In the genomic region with DNA sequence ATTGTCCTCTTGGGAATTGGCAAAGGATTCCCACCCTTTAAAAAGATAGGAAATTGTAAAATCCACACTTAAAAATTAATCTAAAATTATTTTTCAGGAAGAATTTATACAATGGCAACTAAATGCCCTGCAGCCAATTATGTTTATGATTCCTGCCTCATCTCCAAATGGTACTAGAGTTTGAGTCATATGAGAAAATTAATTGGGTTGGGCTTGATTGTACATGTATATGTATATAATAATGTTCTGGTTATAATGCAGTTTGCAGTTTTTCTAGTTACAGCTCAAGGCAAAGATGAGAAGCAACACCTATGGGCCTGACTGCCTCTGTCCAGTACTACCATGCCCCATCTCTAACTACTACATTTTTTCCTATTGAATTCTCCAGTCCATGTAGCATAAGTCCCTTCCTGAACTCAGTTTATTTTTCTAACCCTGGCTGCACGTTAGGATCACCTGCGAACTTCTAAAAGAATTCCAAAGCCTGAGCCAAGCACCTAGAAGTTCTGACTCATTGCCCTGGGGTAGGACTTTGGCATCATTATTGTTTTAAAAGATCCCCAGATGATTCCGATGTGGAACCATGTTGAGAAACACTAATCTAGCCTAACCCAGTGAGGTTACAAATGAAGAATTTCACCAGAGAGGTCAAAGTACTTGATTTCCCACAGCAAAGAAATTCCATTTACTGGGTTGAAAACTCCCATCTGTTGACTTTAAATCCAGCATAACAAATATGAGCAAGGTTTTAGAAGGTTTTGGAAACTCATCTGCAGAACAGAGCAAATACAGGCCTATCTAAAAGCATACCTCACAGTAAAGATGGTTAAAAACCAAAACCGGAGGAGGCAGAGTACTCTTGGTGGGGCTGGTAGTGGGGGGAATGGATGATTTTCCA, we compare ENCODE assay signal across 9 cellular contexts. TPM values are rescaled to one million over a fixed set of nuclear protein-coding genes. Genes with fewer than 3 reads are reported as not detected.
DNase-seq lines count a peak whose midpoint lies in the region; ATAC-seq and TF ChIP-seq lines count a peak whose summit lies in the region.
"Had no signal": no experiment of that assay in that cellular context is flagged by ENCODE, and none has a peak within 500 bp of the region (broad histone marks: within the 10 kb centered on the region; RNA-seq: fewer than 3 reads in every experiment).

No MANE protein-coding gene starts in this region.

- TF ChIP-seq POLR2A in thyroid gland (IDR thresholded peaks at IDR 0.05): no peak

- H3K27me3 Mint-ChIP-seq in activated CD4-positive, alpha-beta T cell treated with anti-CD3 and anti-CD28 coated beads, Interleukin-2, amount 10 ng/mL, durations not matched to agents 7 days and 5 days: no peaks in the 10 kb centered on the region

- H3K4me3 ChIP-seq in thyroid gland (replicated peaks in 1 of 3): no peak overlapping the region

- peaks cover 94% of the 10 kb centered on the region for H3K4me1 Mint-ChIP-seq in activated CD4-positive, alpha-beta T cell treated with anti-CD3 and anti-CD28 coated beads, Interleukin-2, amount 10 ng/mL, durations not matched to agents 7 days and 5 days

- peak; percentile 86 for ATAC-seq in left lobe of liver
- no peak for ATAC-seq in HG03039 (IDR thresholded peaks at IDR 0.05; ENCODE audit: unreplicated experiment)

- H3K36me3 Mint-ChIP-seq in activated CD4-positive, alpha-beta T cell treated with anti-CD3 and anti-CD28 coated beads, Interleukin-2, amount 10 ng/mL, durations not matched to agents 7 days and 5 days (ENCODE audit: low read depth): peaks cover 75% of the 10 kb centered on the region

- peak overlapping the region; percentile 78 for H3K27ac Mint-ChIP-seq in activated CD4-positive, alpha-beta T cell treated with anti-CD3 and anti-CD28 coated beads, Interleukin-2, amount 10 ng/mL, durations not matched to agents 7 days and 5 days

- TF ChIP-seq CTCF in thyroid gland (IDR thresholded peaks at IDR 0.05): no peak

- H3K9me3 ChIP-seq in thyroid gland: no peaks in the 10 kb centered on the region

- 72 to 76% methylated on average over 4 of the region's 4 CpGs for WGBS in thyroid gland, 2 donors

- H3K4me1 ChIP-seq in thyroid gland: peaks cover 10 to 28% of the 10 kb centered on the region in 2 donors

- POLR2A ChIA-PET in activated CD4-positive, alpha-beta T cell treated with anti-CD3 and anti-CD28 coated beads, Interleukin-2, amount 10 ng/mL, durations not matched to agents 7 days and 5 days (lab: Charles Lee): no interaction called here

- intact Hi-C loops in thyroid gland (cut with DNase I): no loop called here

- H3K4me3 Mint-ChIP-seq in activated CD4-positive, alpha-beta T cell treated with anti-CD3 and anti-CD28 coated beads, Interleukin-2, amount 10 ng/mL, durations not matched to agents 7 days and 5 days: no peak overlapping the region

- no peak for DNase-seq in activated CD4-positive, alpha-beta T cell treated with anti-CD3 and anti-CD28 coated beads, Interleukin-2, amount 10 ng/mL, durations not matched to agents 7 days and 5 days
- DNase-seq in activated CD4-positive, alpha-beta T cell treated with anti-CD3 and anti-CD28 coated beads for 48 hours: no peak
- DNase-seq in brain pericyte (ENCODE audit: low read depth, low spot score): peak; percentile 61
- peak; percentile 73 for DNase-seq in left lobe of liver (ENCODE audit: low spot score)
- no peak for DNase-seq in thyroid gland
- DNase-seq in mucosa of gallbladder (ENCODE audit: low spot score): no peak
- no peak for DNase-seq in DMS 273 treated with DMSO at 0.1 percent for 48 hours (lab: John Stamatoyannopoulos, UW)
- DNase-seq: NCI-H524 treated with DMSO at 0.1 percent for 48 hours had no signal

- CTCF ChIA-PET in activated CD4-positive, alpha-beta T cell treated with anti-CD3 and anti-CD28 coated beads, Interleukin-2, amount 10 ng/mL, durations not matched to agents 7 days and 5 days (lab: Charles Lee): interaction anchor here (0.8 to 1.7 kb wide), 3 partner anchors 10 to 32 kb away, joined by 3 to 4 read pairs (median 3); a partner anchor contains a TSS

- H3K27ac ChIP-seq in thyroid gland: peak overlapping the region in 2 of 3 donors; percentile 1 to 33

- H3K36me3 ChIP-seq in thyroid gland: no peaks in the 10 kb centered on the region

- no peaks in the 10 kb centered on the region for H3K27me3 ChIP-seq in thyroid gland

- H3K9me3 Mint-ChIP-seq in activated CD4-positive, alpha-beta T cell treated with anti-CD3 and anti-CD28 coated beads, Interleukin-2, amount 10 ng/mL, durations not matched to agents 7 days and 5 days: no peaks in the 10 kb centered on the region

RNA-seq across cellular contexts. Expression of a gene that starts 19.4 kb away (rescaled TPM):
- total RNA-seq in activated CD4-positive, alpha-beta T cell treated with anti-CD3 and anti-CD28 coated beads, Interleukin-2, amount 10 ng/mL, durations not matched to agents 7 days and 5 days: 10 to 100 TPM; 74.4 to 77.8 TPM
- 26.9 TPM for total RNA-seq in left lobe of liver
- total RNA-seq in thyroid gland: 100 to 1,000 TPM; 120 to 418 (median 218) TPM
- 144 TPM for total RNA-seq in mucosa of gallbladder

Comparison
In these comparisons a context has a peak if more than half of its experiments do, and no peak if none do; other contexts are left out.
1. DNase-seq: peak in brain pericyte (single experiment) and left lobe of liver (single experiment); none in activated CD4-positive, alpha-beta T cell treated with anti-CD3 and anti-CD28 coated beads, Interleukin-2, amount 10 ng/mL, durations not matched to agents 7 days and 5 days (single experiment), activated CD4-positive, alpha-beta T cell treated with anti-CD3 and anti-CD28 coated beads for 48 hours (single experiment), thyroid gland (0 of 2), mucosa of gallbladder (single experiment) and DMS 273 treated with DMSO at 0.1 percent for 48 hours (single experiment).